In the genomic region with DNA sequence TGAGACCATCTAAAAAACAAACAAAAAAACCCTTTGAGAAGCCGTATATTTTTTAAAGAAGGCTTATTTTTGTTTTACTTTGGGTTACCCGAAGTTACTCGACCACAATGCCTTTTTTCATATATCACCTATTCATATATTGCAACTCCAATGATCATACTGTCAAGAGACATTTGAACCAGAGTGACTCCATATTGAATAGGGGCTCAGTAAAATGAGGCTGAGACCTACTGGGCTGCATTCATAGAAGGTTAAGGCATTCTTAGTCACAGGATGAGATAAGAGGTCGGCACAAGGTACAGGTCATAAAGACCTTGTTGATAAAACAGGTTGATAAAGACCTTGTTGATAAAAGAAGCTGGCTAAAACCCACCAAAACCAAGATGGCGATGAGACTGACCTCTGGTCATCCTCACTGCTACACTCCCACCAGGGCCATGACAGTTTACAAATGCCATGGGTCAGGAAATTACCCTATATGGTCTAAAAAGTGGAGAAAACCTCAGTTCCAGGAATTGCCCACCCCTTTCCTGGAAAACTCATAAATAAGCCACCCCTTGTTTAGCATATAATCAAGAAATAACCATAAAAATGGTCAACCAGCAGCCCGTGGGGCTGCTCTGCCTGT, we compare ENCODE assay signal across 1 cellular context.
A peak's percentile ranks its signal among the peaks of the same experiment; 100 is the strongest.
TF ChIP-seq lines count a peak whose summit lies in the region.

No MANE protein-coding gene starts in this region.

TF ChIP-seq in K562, 482 proteins besides CTCF, POLR2A, EP300 and RAD21 (continued from another document and continues in another):
- TF ChIP-seq, protein P1, sequence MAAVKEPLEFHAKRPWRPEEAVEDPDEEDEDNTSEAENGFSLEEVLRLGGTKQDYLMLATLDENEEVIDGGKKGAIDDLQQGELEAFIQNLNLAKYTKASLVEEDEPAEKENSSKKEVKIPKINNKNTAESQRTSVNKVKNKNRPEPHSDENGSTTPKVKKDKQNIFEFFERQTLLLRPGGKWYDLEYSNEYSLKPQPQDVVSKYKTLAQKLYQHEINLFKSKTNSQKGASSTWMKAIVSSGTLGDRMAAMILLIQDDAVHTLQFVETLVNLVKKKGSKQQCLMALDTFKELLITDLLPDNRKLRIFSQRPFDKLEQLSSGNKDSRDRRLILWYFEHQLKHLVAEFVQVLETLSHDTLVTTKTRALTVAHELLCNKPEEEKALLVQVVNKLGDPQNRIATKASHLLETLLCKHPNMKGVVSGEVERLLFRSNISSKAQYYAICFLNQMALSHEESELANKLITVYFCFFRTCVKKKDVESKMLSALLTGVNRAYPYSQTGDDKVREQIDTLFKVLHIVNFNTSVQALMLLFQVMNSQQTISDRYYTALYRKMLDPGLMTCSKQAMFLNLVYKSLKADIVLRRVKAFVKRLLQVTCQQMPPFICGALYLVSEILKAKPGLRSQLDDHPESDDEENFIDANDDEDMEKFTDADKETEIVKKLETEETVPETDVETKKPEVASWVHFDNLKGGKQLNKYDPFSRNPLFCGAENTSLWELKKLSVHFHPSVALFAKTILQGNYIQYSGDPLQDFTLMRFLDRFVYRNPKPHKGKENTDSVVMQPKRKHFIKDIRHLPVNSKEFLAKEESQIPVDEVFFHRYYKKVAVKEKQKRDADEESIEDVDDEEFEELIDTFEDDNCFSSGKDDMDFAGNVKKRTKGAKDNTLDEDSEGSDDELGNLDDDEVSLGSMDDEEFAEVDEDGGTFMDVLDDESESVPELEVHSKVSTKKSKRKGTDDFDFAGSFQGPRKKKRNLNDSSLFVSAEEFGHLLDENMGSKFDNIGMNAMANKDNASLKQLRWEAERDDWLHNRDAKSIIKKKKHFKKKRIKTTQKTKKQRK (IDR thresholded peaks at IDR 0.05; ENCODE audit: borderline replicate concordance, low read depth, low read length) = no peak
- TF ChIP-seq FIP1L1 (IDR thresholded peaks at IDR 0.05; ENCODE audit: low read depth, low read length, poor library complexity, severe bottlenecking) = no peak
- TF ChIP-seq KLF6 (CRISPR knock-in tag; IDR thresholded peaks at IDR 0.05; ENCODE audit: borderline replicate concordance) = peak; percentile 98
- TF ChIP-seq MECOM (CRISPR knock-in tag; IDR thresholded peaks at IDR 0.05) = peak; percentile 96
- no peak for TF ChIP-seq BRCA1 (IDR thresholded peaks at IDR 0.05)
- no peak for TF ChIP-seq BRCA1 (CRISPR knock-in tag; IDR thresholded peaks at IDR 0.05)
- TF ChIP-seq WHSC1 (IDR thresholded peaks at IDR 0.05; ENCODE audit: low read length) = no peak
- TF ChIP-seq, protein P2, sequence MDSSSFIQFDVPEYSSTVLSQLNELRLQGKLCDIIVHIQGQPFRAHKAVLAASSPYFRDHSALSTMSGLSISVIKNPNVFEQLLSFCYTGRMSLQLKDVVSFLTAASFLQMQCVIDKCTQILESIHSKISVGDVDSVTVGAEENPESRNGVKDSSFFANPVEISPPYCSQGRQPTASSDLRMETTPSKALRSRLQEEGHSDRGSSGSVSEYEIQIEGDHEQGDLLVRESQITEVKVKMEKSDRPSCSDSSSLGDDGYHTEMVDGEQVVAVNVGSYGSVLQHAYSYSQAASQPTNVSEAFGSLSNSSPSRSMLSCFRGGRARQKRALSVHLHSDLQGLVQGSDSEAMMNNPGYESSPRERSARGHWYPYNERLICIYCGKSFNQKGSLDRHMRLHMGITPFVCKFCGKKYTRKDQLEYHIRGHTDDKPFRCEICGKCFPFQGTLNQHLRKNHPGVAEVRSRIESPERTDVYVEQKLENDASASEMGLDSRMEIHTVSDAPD (CRISPR knock-in tag; IDR thresholded peaks at IDR 0.05) = peak; percentile 79; the same call in 1 of the 2 replicates
- TF ChIP-seq, protein P3, sequence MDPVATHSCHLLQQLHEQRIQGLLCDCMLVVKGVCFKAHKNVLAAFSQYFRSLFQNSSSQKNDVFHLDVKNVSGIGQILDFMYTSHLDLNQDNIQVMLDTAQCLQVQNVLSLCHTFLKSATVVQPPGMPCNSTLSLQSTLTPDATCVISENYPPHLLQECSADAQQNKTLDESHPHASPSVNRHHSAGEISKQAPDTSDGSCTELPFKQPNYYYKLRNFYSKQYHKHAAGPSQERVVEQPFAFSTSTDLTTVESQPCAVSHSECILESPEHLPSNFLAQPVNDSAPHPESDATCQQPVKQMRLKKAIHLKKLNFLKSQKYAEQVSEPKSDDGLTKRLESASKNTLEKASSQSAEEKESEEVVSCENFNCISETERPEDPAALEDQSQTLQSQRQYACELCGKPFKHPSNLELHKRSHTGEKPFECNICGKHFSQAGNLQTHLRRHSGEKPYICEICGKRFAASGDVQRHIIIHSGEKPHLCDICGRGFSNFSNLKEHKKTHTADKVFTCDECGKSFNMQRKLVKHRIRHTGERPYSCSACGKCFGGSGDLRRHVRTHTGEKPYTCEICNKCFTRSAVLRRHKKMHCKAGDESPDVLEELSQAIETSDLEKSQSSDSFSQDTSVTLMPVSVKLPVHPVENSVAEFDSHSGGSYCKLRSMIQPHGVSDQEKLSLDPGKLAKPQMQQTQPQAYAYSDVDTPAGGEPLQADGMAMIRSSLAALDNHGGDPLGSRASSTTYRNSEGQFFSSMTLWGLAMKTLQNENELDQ (CRISPR knock-in tag; IDR thresholded peaks at IDR 0.05; ENCODE audit: borderline replicate concordance) = no peak
- peak; percentile 91 for TF ChIP-seq ZNF347 (CRISPR knock-in tag; IDR thresholded peaks at IDR 0.05; ENCODE audit: low read depth)
- TF ChIP-seq, protein P4, sequence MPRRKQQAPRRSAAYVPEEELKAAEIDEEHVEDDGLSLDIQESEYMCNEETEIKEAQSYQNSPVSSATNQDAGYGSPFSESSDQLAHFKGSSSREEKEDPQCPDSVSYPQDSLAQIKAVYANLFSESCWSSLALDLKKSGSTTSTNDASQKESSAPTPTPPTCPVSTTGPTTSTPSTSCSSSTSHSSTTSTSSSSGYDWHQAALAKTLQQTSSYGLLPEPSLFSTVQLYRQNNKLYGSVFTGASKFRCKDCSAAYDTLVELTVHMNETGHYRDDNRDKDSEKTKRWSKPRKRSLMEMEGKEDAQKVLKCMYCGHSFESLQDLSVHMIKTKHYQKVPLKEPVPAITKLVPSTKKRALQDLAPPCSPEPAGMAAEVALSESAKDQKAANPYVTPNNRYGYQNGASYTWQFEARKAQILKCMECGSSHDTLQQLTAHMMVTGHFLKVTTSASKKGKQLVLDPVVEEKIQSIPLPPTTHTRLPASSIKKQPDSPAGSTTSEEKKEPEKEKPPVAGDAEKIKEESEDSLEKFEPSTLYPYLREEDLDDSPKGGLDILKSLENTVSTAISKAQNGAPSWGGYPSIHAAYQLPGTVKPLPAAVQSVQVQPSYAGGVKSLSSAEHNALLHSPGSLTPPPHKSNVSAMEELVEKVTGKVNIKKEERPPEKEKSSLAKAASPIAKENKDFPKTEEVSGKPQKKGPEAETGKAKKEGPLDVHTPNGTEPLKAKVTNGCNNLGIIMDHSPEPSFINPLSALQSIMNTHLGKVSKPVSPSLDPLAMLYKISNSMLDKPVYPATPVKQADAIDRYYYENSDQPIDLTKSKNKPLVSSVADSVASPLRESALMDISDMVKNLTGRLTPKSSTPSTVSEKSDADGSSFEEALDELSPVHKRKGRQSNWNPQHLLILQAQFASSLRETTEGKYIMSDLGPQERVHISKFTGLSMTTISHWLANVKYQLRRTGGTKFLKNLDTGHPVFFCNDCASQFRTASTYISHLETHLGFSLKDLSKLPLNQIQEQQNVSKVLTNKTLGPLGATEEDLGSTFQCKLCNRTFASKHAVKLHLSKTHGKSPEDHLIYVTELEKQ (CRISPR knock-in tag; IDR thresholded peaks at IDR 0.05) = peak; percentile 97
- TF ChIP-seq, protein P5, sequence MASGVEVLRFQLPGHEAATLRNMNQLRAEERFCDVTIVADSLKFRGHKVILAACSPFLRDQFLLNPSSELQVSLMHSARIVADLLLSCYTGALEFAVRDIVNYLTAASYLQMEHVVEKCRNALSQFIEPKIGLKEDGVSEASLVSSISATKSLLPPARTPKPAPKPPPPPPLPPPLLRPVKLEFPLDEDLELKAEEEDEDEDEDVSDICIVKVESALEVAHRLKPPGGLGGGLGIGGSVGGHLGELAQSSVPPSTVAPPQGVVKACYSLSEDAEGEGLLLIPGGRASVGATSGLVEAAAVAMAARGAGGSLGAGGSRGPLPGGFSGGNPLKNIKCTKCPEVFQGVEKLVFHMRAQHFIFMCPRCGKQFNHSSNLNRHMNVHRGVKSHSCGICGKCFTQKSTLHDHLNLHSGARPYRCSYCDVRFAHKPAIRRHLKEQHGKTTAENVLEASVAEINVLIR (CRISPR knock-in tag; IDR thresholded peaks at IDR 0.05) = peak; percentile 77
- peak; percentile 82 for TF ChIP-seq ZNF507 (tag; conservative IDR thresholded peaks at IDR 0.05)
- no peak for TF ChIP-seq TFAM (CRISPR knock-in tag; conservative IDR thresholded peaks at IDR 0.05)
- TF ChIP-seq, protein P6, sequence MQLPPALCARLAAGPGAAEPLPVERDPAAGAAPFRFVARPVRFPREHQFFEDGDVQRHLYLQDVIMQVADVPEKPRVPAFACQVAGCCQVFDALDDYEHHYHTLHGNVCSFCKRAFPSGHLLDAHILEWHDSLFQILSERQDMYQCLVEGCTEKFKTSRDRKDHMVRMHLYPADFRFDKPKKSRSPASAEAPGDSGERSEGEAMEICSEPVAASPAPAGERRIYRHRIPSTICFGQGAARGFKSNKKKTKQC (CRISPR knock-in tag; IDR thresholded peaks at IDR 0.05) = no peak
- TF ChIP-seq ZNF551 (CRISPR knock-in tag; IDR thresholded peaks at IDR 0.05) = 0 out of 2 replicates have a peak, but pooled peaks have one; percentile 46
- TF ChIP-seq ELF1 (tag; IDR thresholded peaks at IDR 0.05) = no peak
- no peak for TF ChIP-seq ETV6 (IDR thresholded peaks at IDR 0.05; ENCODE audit: borderline replicate concordance in 1 of 2, low read depth in 2 of 2, low read length in 1 of 2)
- TF ChIP-seq ETV6 (CRISPR knock-in tag; IDR thresholded peaks at IDR 0.05; ENCODE audit: borderline replicate concordance) = no peak
- peak; percentile 88 for TF ChIP-seq ZNF79 (CRISPR knock-in tag; IDR thresholded peaks at IDR 0.05; ENCODE audit: low read depth)
- peak; percentile 92 for TF ChIP-seq RFX7 (CRISPR knock-in tag; IDR thresholded peaks at IDR 0.05)
- TF ChIP-seq ZFP1 (CRISPR knock-in tag; IDR thresholded peaks at IDR 0.05) = 0 out of 2 replicates have a peak, but pooled peaks have one; percentile 38
- TF ChIP-seq SMARCC2 (IDR thresholded peaks at IDR 0.05; ENCODE audit: low read depth) = no peak
- peak; percentile 61 for TF ChIP-seq ETS2 (tag; IDR thresholded peaks at IDR 0.05; ENCODE audit: borderline replicate concordance, poor library complexity, severe bottlenecking)
- TF ChIP-seq, protein P7, sequence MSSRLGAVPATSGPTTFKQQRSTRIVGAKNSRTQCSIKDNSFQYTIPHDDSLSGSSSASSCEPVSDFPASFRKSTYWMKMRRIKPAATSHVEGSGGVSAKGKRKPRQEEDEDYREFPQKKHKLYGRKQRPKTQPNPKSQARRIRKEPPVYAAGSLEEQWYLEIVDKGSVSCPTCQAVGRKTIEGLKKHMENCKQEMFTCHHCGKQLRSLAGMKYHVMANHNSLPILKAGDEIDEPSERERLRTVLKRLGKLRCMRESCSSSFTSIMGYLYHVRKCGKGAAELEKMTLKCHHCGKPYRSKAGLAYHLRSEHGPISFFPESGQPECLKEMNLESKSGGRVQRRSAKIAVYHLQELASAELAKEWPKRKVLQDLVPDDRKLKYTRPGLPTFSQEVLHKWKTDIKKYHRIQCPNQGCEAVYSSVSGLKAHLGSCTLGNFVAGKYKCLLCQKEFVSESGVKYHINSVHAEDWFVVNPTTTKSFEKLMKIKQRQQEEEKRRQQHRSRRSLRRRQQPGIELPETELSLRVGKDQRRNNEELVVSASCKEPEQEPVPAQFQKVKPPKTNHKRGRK (tag; IDR thresholded peaks at IDR 0.05) = no peak
- TF ChIP-seq NCOA4 (IDR thresholded peaks at IDR 0.05; ENCODE audit: partially characterized antibody) = no peak
- no peak for TF ChIP-seq ZC3H11A (IDR thresholded peaks at IDR 0.05; ENCODE audit: low read depth, low read length)
- TF ChIP-seq ESRRB (CRISPR knock-in tag; IDR thresholded peaks at IDR 0.05; ENCODE audit: borderline replicate concordance) = peak; percentile 74; the same call in 1 of the 2 replicates
- TF ChIP-seq, protein P8, sequence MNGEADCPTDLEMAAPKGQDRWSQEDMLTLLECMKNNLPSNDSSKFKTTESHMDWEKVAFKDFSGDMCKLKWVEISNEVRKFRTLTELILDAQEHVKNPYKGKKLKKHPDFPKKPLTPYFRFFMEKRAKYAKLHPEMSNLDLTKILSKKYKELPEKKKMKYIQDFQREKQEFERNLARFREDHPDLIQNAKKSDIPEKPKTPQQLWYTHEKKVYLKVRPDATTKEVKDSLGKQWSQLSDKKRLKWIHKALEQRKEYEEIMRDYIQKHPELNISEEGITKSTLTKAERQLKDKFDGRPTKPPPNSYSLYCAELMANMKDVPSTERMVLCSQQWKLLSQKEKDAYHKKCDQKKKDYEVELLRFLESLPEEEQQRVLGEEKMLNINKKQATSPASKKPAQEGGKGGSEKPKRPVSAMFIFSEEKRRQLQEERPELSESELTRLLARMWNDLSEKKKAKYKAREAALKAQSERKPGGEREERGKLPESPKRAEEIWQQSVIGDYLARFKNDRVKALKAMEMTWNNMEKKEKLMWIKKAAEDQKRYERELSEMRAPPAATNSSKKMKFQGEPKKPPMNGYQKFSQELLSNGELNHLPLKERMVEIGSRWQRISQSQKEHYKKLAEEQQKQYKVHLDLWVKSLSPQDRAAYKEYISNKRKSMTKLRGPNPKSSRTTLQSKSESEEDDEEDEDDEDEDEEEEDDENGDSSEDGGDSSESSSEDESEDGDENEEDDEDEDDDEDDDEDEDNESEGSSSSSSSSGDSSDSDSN (IDR thresholded peaks at IDR 0.05; ENCODE audit: borderline replicate concordance in 1 of 2, low read depth in 2 of 2, low read length in 2 of 2) = no peak
- peak; percentile 96 for TF ChIP-seq ETV1 (tag; conservative IDR thresholded peaks at IDR 0.05; ENCODE audit: low read depth)
- TF ChIP-seq, protein P9, sequence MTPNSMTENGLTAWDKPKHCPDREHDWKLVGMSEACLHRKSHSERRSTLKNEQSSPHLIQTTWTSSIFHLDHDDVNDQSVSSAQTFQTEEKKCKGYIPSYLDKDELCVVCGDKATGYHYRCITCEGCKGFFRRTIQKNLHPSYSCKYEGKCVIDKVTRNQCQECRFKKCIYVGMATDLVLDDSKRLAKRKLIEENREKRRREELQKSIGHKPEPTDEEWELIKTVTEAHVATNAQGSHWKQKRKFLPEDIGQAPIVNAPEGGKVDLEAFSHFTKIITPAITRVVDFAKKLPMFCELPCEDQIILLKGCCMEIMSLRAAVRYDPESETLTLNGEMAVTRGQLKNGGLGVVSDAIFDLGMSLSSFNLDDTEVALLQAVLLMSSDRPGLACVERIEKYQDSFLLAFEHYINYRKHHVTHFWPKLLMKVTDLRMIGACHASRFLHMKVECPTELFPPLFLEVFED (CRISPR knock-in tag; conservative IDR thresholded peaks at IDR 0.05) = peak; percentile 98
- TF ChIP-seq BCL6 (CRISPR knock-in tag; IDR thresholded peaks at IDR 0.05) = peak; percentile 85; the same call in 1 of the 2 replicates
- TF ChIP-seq, protein P10, sequence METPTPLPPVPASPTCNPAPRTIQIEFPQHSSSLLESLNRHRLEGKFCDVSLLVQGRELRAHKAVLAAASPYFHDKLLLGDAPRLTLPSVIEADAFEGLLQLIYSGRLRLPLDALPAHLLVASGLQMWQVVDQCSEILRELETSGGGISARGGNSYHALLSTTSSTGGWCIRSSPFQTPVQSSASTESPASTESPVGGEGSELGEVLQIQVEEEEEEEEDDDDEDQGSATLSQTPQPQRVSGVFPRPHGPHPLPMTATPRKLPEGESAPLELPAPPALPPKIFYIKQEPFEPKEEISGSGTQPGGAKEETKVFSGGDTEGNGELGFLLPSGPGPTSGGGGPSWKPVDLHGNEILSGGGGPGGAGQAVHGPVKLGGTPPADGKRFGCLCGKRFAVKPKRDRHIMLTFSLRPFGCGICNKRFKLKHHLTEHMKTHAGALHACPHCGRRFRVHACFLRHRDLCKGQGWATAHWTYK (CRISPR knock-in tag; IDR thresholded peaks at IDR 0.05) = peak; percentile 96
- no peak for TF ChIP-seq EP400 (IDR thresholded peaks at IDR 0.05)
- TF ChIP-seq ZNF197 (CRISPR knock-in tag; IDR thresholded peaks at IDR 0.05; ENCODE audit: low read depth) = peak; percentile 98
- no peak for TF ChIP-seq JUN (IDR thresholded peaks at IDR 0.05; ENCODE audit: borderline replicate concordance, low read depth, low read length)
- TF ChIP-seq JUN (CRISPR knock-in tag; IDR thresholded peaks at IDR 0.05; ENCODE audit: borderline replicate concordance) = no peak
- TF ChIP-seq ARID2 (IDR thresholded peaks at IDR 0.05) = no peak
